24 cellular contexts compared by ENCODE assay signal in the genomic region with DNA sequence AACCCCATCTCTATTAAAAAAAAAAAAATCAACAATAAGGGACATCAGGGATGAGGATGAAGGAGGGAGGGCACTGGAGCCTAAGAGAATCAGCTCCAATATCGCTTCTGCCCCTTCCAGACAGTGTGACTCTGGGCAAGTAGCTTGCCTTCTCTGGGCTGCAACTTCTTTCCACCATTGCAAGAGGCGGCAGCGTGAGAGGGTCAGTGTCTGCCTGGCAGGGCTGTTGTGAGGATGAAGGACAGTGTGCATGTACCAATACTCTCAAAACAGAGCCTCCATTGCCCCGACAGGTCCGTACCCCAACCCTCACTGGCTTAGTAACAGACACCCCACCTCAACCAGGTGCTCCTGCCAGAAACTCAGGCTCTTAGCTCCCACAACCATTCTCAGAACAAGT. TPM values are rescaled to one million over a fixed set of nuclear protein-coding genes. Genes with fewer than 3 reads are reported as not detected.
"Had no signal": no experiment of that assay in that cellular context is flagged by ENCODE, and none has a peak within 500 bp of the region (broad histone marks: within the 10 kb centered on the region; RNA-seq: fewer than 3 reads in every experiment).

No MANE protein-coding gene starts in this region.

- H3K9me3 Mint-ChIP-seq: activated CD4-positive, alpha-beta T cell treated with anti-CD3 and anti-CD28 coated beads, Interleukin-2, amount 10 ng/mL, durations not matched to agents 7 days and 5 days; activated T-cell treated with anti-CD3 and anti-CD28 coated beads, Interleukin-2, amount 50 U/mL, for 24 hours; activated T-helper 2 cell treated with anti-CD3 and anti-CD28 coated beads, Interferon-gamma antibody, Interleukin-2, Interleukin-4, amounts not matched to agents 10 μg/mL and 5 μg/mL and 100 μg/mL, durations not matched to agents 14 hours and 24 hours and 36 hours; central memory CD8-positive, alpha-beta T cell; mesothelial cell of epicardium; T-helper 1 cell treated with Interleukin-12 subunit alpha and Interleukin-12 subunit beta and Interleukin-4 antibody, amounts not matched to agents 30 μg/mL and 1 μg/mL, for 36 hours had no signal

- ATAC-seq: activated CD8-positive, alpha-beta T cell treated with anti-CD3 and anti-CD28 coated beads, Interleukin-2, amount 10 ng/mL, durations not matched to agents 7 days and 5 days; left lobe of liver had no signal

- FAIRE-seq: endometrium, islet of Langerhans, small intestine had no signal

- H3K4me3 Mint-ChIP-seq: activated CD4-positive, alpha-beta T cell treated with anti-CD3 and anti-CD28 coated beads, Interleukin-2, amount 10 ng/mL, durations not matched to agents 7 days and 5 days; activated CD8-positive, alpha-beta T cell treated with anti-CD3 and anti-CD28 coated beads, Interleukin-2, amount 10 ng/mL, durations not matched to agents 7 days and 5 days; activated T-cell treated with anti-CD3 and anti-CD28 coated beads, Interleukin-2, amount 50 U/mL, for 24 hours; central memory CD8-positive, alpha-beta T cell; mesothelial cell of epicardium; T-helper 1 cell treated with Interleukin-12 subunit alpha and Interleukin-12 subunit beta and Interleukin-4 antibody, amounts not matched to agents 30 μg/mL and 1 μg/mL, for 36 hours had no signal

- H3K27ac ChIP-seq: brain microvascular endothelial cell, coronary artery, ovary, right lobe of liver, stomach had no signal

- H3K27ac Mint-ChIP-seq: activated CD4-positive, alpha-beta T cell treated with anti-CD3 and anti-CD28 coated beads, Interleukin-2, amount 10 ng/mL, durations not matched to agents 7 days and 5 days; activated CD8-positive, alpha-beta T cell treated with anti-CD3 and anti-CD28 coated beads, Interleukin-2, amount 10 ng/mL, durations not matched to agents 7 days and 5 days; activated T-cell treated with anti-CD3 and anti-CD28 coated beads, Interleukin-2, amount 50 U/mL, for 24 hours; activated T-helper 2 cell treated with anti-CD3 and anti-CD28 coated beads, Interferon-gamma antibody, Interleukin-2, Interleukin-4, amounts not matched to agents 10 μg/mL and 5 μg/mL and 100 μg/mL, durations not matched to agents 14 hours and 24 hours and 36 hours; mesothelial cell of epicardium; T-helper 1 cell treated with Interleukin-12 subunit alpha and Interleukin-12 subunit beta and Interleukin-4 antibody, amounts not matched to agents 30 μg/mL and 1 μg/mL, for 36 hours had no signal

- H3K4me3 ChIP-seq: coronary artery, lung, ovary, right lobe of liver, stomach had no signal

- H3K9me3 ChIP-seq: ovary, right lobe of liver, stomach had no signal

- H3K36me3 ChIP-seq: ovary, right lobe of liver, stomach had no signal

- DNase-seq: activated CD4-positive, alpha-beta T cell treated with anti-CD3 and anti-CD28 coated beads, Interleukin-2, amount 10 ng/mL, durations not matched to agents 7 days and 5 days; activated CD8-positive, alpha-beta T cell treated with anti-CD3 and anti-CD28 coated beads, Interleukin-2, amount 10 ng/mL, durations not matched to agents 7 days and 5 days; activated naive CD4-positive, alpha-beta T cell treated with anti-CD3 and anti-CD28 coated beads, Interleukin-2, amount 50 U/mL, for 16 hours; activated T-cell treated with anti-CD3 and anti-CD28 coated beads, Interleukin-2, amount 50 U/mL, for 24 hours; brain microvascular endothelial cell; erythroblast; foreskin melanocyte; glutamatergic neuron; small intestine; stimulated activated CD4-positive, alpha-beta T cell treated with anti-CD3 and anti-CD28 coated beads, Interleukin-15, amount 100 ng/mL, for 24 hours; stimulated activated CD4-positive, alpha-beta T cell treated with anti-CD3 and anti-CD28 coated beads, Interleukin-4, amount 100 ng/mL, for 1 hour; stomach had no signal

- H3K27me3 ChIP-seq: brain microvascular endothelial cell, ovary had no signal

RNA-seq across cellular contexts. Expression of gene TTYH1, which starts 18.4 kb away (rescaled TPM):
- total RNA-seq: pulmonary artery endothelial cell had no signal

RNA-seq across cellular contexts. Expression of gene CDC42EP5, which starts 39.4 kb away (rescaled TPM):
- total RNA-seq: activated CD4-positive, alpha-beta T cell treated with anti-CD3 and anti-CD28 coated beads, Interleukin-2, amount 10 ng/mL, durations not matched to agents 7 days and 5 days; activated CD8-positive, alpha-beta T cell treated with anti-CD3 and anti-CD28 coated beads, Interleukin-2, amount 10 ng/mL, durations not matched to agents 7 days and 5 days had no signal
